In genomic region chr21:44550289-44550688, GRCh38 we compare ENCODE assay signal across 12 cellular contexts. TPM values are rescaled to one million over a fixed set of nuclear protein-coding genes. Genes with fewer than 3 reads are reported as not detected.
"Had no signal": no experiment of that assay in that cellular context is flagged by ENCODE, and none has a peak within 500 bp of the region (broad histone marks: within the 10 kb centered on the region; RNA-seq: fewer than 3 reads in every experiment).

No MANE protein-coding gene starts in this region.

RNA-seq across cellular contexts. Expression of gene KRTAP10-2, which starts 1.0 kb away (rescaled TPM):
- total RNA-seq: activated CD4-positive, alpha-beta memory T cell treated with anti-CD3 and anti-CD28 coated beads for 36 hours; activated CD4-positive, alpha-beta T cell treated with anti-CD3 and anti-CD28 coated beads for 36 hours; activated naive CD8-positive, alpha-beta T cell treated with anti-CD3 and anti-CD28 coated beads, Interleukin-2, amount 10 ng/mL, durations not matched to agents 7 days and 5 days; activated T-helper 1 cell treated with anti-CD3 and anti-CD28 coated beads, Interleukin-12 subunit alpha, Interleukin-12 subunit beta, Interleukin-2, Interleukin-4 antibody, amounts not matched to agents 30 ng/mL and 10 ng/mL and 1 ng/mL, durations not matched to agents 14 hours and 24 hours and 36 hours; gastrocnemius medialis; heart right ventricle; pancreas; renal cortical epithelial cell; skeletal muscle tissue; uterus had no signal
- polyA plus RNA-seq: heart right ventricle, neural cell, pancreas had no signal

RNA-seq across cellular contexts. Expression of gene KRTAP10-3, which starts 8.3 kb away (rescaled TPM):
- total RNA-seq: activated CD4-positive, alpha-beta memory T cell treated with anti-CD3 and anti-CD28 coated beads for 36 hours; activated CD4-positive, alpha-beta T cell treated with anti-CD3 and anti-CD28 coated beads for 36 hours; activated naive CD8-positive, alpha-beta T cell treated with anti-CD3 and anti-CD28 coated beads, Interleukin-2, amount 10 ng/mL, durations not matched to agents 7 days and 5 days; activated T-helper 1 cell treated with anti-CD3 and anti-CD28 coated beads, Interleukin-12 subunit alpha, Interleukin-12 subunit beta, Interleukin-2, Interleukin-4 antibody, amounts not matched to agents 30 ng/mL and 10 ng/mL and 1 ng/mL, durations not matched to agents 14 hours and 24 hours and 36 hours; gastrocnemius medialis; heart right ventricle; left lung; pancreas; renal cortical epithelial cell; skeletal muscle tissue; uterus had no signal
- polyA plus RNA-seq: heart right ventricle, neural cell, pancreas had no signal

RNA-seq across cellular contexts. Expression of gene KRTAP10-1, which starts 10.3 kb away (rescaled TPM):
- total RNA-seq: activated CD4-positive, alpha-beta memory T cell treated with anti-CD3 and anti-CD28 coated beads for 36 hours; activated CD4-positive, alpha-beta T cell treated with anti-CD3 and anti-CD28 coated beads for 36 hours; activated naive CD8-positive, alpha-beta T cell treated with anti-CD3 and anti-CD28 coated beads, Interleukin-2, amount 10 ng/mL, durations not matched to agents 7 days and 5 days; activated T-helper 1 cell treated with anti-CD3 and anti-CD28 coated beads, Interleukin-12 subunit alpha, Interleukin-12 subunit beta, Interleukin-2, Interleukin-4 antibody, amounts not matched to agents 30 ng/mL and 10 ng/mL and 1 ng/mL, durations not matched to agents 14 hours and 24 hours and 36 hours; gastrocnemius medialis; heart right ventricle; left lung; pancreas; renal cortical epithelial cell; skeletal muscle tissue; uterus had no signal
- polyA plus RNA-seq: heart right ventricle, neural cell, pancreas had no signal

RNA-seq across cellular contexts. Expression of gene KRTAP10-4, which starts 23.2 kb away (rescaled TPM):
- total RNA-seq: activated CD4-positive, alpha-beta memory T cell treated with anti-CD3 and anti-CD28 coated beads for 36 hours; activated CD4-positive, alpha-beta T cell treated with anti-CD3 and anti-CD28 coated beads for 36 hours; activated naive CD8-positive, alpha-beta T cell treated with anti-CD3 and anti-CD28 coated beads, Interleukin-2, amount 10 ng/mL, durations not matched to agents 7 days and 5 days; activated T-helper 1 cell treated with anti-CD3 and anti-CD28 coated beads, Interleukin-12 subunit alpha, Interleukin-12 subunit beta, Interleukin-2, Interleukin-4 antibody, amounts not matched to agents 30 ng/mL and 10 ng/mL and 1 ng/mL, durations not matched to agents 14 hours and 24 hours and 36 hours; gastrocnemius medialis; heart right ventricle; left lung; pancreas; renal cortical epithelial cell; skeletal muscle tissue; uterus had no signal
- polyA plus RNA-seq: heart right ventricle, neural cell, pancreas had no signal

RNA-seq across cellular contexts. Expression of gene KRTAP10-5, which starts 30.1 kb away (rescaled TPM):
- total RNA-seq: activated CD4-positive, alpha-beta memory T cell treated with anti-CD3 and anti-CD28 coated beads for 36 hours; activated CD4-positive, alpha-beta T cell treated with anti-CD3 and anti-CD28 coated beads for 36 hours; activated naive CD8-positive, alpha-beta T cell treated with anti-CD3 and anti-CD28 coated beads, Interleukin-2, amount 10 ng/mL, durations not matched to agents 7 days and 5 days; activated T-helper 1 cell treated with anti-CD3 and anti-CD28 coated beads, Interleukin-12 subunit alpha, Interleukin-12 subunit beta, Interleukin-2, Interleukin-4 antibody, amounts not matched to agents 30 ng/mL and 10 ng/mL and 1 ng/mL, durations not matched to agents 14 hours and 24 hours and 36 hours; gastrocnemius medialis; heart right ventricle; left lung; pancreas; renal cortical epithelial cell; skeletal muscle tissue; uterus had no signal
- polyA plus RNA-seq: heart right ventricle, neural cell, pancreas had no signal
